Comparison of ENCODE assay signal across 8 cellular contexts in genomic region chr6:3230275-3231212, GRCh38. TPM values are rescaled to one million over a fixed set of nuclear protein-coding genes. Genes with fewer than 3 reads are reported as not detected.
DNase-seq lines count a peak whose midpoint lies in the region; ATAC-seq and TF ChIP-seq lines count a peak whose summit lies in the region.

No MANE protein-coding gene starts in this region.

- ATAC-seq in CD4-positive, CD25-positive, alpha-beta regulatory T cell (ENCODE audit: low read depth in 2 of 2) = no peak
- ATAC-seq in HG03135 (IDR thresholded peaks at IDR 0.05; ENCODE audit: unreplicated experiment) (no peak), GM21825 (IDR thresholded peaks at IDR 0.05; ENCODE audit: unreplicated experiment) (no peak)

- peaks cover 44% of the 10 kb centered on the region for H3K27me3 ChIP-seq in CD4-positive, CD25-positive, alpha-beta regulatory T cell (ENCODE audit: control insufficient read depth, insufficient read depth, low read length)
- peaks cover 51% of the 10 kb centered on the region for H3K27me3 ChIP-seq in smooth muscle cell (ENCODE audit: low read depth)

- peaks cover 10 to 58% (median 31%) of the 10 kb centered on the region in 4 donors for H3K4me1 Mint-ChIP-seq in CD4-positive, CD25-positive, alpha-beta regulatory T cell
- peaks cover 41% of the 10 kb centered on the region in 2 donors for H3K4me1 Mint-ChIP-seq in immature natural killer cell

- H3K4me3 Mint-ChIP-seq in CD4-positive, CD25-positive, alpha-beta regulatory T cell = peak overlapping the region; percentile 68 to 86 (median 77)
- peak overlapping the region; percentile 73 to 89 (median 84) for H3K4me3 Mint-ChIP-seq in immature natural killer cell

- no peaks in the 10 kb centered on the region for H3K79me2 ChIP-seq in smooth muscle cell (ENCODE audit: low read depth)

- peak overlapping the region; percentile 94 for H2AFZ ChIP-seq in smooth muscle cell (ENCODE audit: low read depth)

- 28% methylated on average over 19 of the region's 19 CpGs for WGBS in smooth muscle cell (ENCODE audit: low lambda C conversion rate)

- no peak for TF ChIP-seq CTCF in smooth muscle cell (IDR thresholded peaks at IDR 0.05; ENCODE audit: borderline replicate concordance, insufficient read depth, poor library complexity, severe bottlenecking)

- H3K4me3 ChIP-seq in CD4-positive, CD25-positive, alpha-beta regulatory T cell (ENCODE audit: low read depth, low read length) = no peak overlapping the region
- H3K4me3 ChIP-seq in smooth muscle cell = peak overlapping the region; percentile 80

- H3K9me3 ChIP-seq in CD4-positive, CD25-positive, alpha-beta regulatory T cell (ENCODE audit: control insufficient read depth in 2 of 2, low read length in 2 of 2) = no peaks in the 10 kb centered on the region
- H3K9me3 ChIP-seq in smooth muscle cell (replicated peaks; ENCODE audit: low read depth) = no peaks in the 10 kb centered on the region

- no peaks in the 10 kb centered on the region for H3K36me3 Mint-ChIP-seq in CD4-positive, CD25-positive, alpha-beta regulatory T cell
- peaks cover 0 to 5% (median under 1%) of the 10 kb centered on the region in 3 donors for H3K36me3 Mint-ChIP-seq in immature natural killer cell

- DNase-seq in CD4-positive, CD25-positive, alpha-beta regulatory T cell = no peak
- DNase-seq in NCI-H146 treated with DMSO at 0.1 percent for 48 hours (lab: John Stamatoyannopoulos, UW; ENCODE audit: unreplicated experiment) (peak; percentile 83), amygdala (lab: John Stamatoyannopoulos, UW) (peak in 33 of 56 donors; percentile 26 to 81 (median 59)), immature natural killer cell (no peak), smooth muscle cell (lab: John Stamatoyannopoulos, UW; ENCODE audit: unreplicated experiment) (no peak), MV-4-11 (lab: John Stamatoyannopoulos, UW) (no peak)

- peak overlapping the region; percentile 65 for H3K9ac ChIP-seq in smooth muscle cell (ENCODE audit: low read depth)

- peaks cover 88% of the 10 kb centered on the region for H3K27me3 Mint-ChIP-seq in CD4-positive, CD25-positive, alpha-beta regulatory T cell
- H3K27me3 Mint-ChIP-seq in immature natural killer cell (ENCODE audit: low read depth in 3 of 3) = peaks cover 37 to 69% (median 56%) of the 10 kb centered on the region in 3 donors

- H4K20me1 ChIP-seq in smooth muscle cell (ENCODE audit: low read depth) = peaks cover 5% of the 10 kb centered on the region

- peaks cover 54% of the 10 kb centered on the region for H3K4me1 ChIP-seq in CD4-positive, CD25-positive, alpha-beta regulatory T cell (ENCODE audit: control insufficient read depth, insufficient read depth, low read length, poor library complexity, severe bottlenecking)
- peaks cover 33% of the 10 kb centered on the region for H3K4me1 ChIP-seq in smooth muscle cell (ENCODE audit: low read depth)

- no peak overlapping the region for H3K27ac Mint-ChIP-seq in CD4-positive, CD25-positive, alpha-beta regulatory T cell
- no peak overlapping the region for H3K27ac Mint-ChIP-seq in immature natural killer cell

- H3K9me3 Mint-ChIP-seq in CD4-positive, CD25-positive, alpha-beta regulatory T cell = peaks cover 0 to 4% (median 0%) of the 10 kb centered on the region in 7 donors
- peaks cover 0 to 2% (median 0%) of the 10 kb centered on the region in 6 donors for H3K9me3 Mint-ChIP-seq in immature natural killer cell

- H3K4me2 ChIP-seq in smooth muscle cell = peak overlapping the region; percentile 95

- H3K36me3 ChIP-seq in CD4-positive, CD25-positive, alpha-beta regulatory T cell (ENCODE audit: control insufficient read depth, insufficient read depth, low read length) = no peaks in the 10 kb centered on the region
- H3K36me3 ChIP-seq in smooth muscle cell (ENCODE audit: low read depth) = no peaks in the 10 kb centered on the region

- no peak overlapping the region for H3K27ac ChIP-seq in CD4-positive, CD25-positive, alpha-beta regulatory T cell (ENCODE audit: insufficient read depth, low read length, poor library complexity, severe bottlenecking)
- H3K27ac ChIP-seq in smooth muscle cell (ENCODE audit: low read depth) = no peak overlapping the region

- H3F3A ChIP-seq in smooth muscle cell (ENCODE audit: low read depth) = peaks cover 13% of the 10 kb centered on the region

RNA-seq across cellular contexts. Expression of gene TUBB2B, which starts 3.1 kb away (rescaled TPM):
- total RNA-seq in CD4-positive, CD25-positive, alpha-beta regulatory T cell = 0.91 TPM
- under 1 TPM in 3 of 4 donors, not detected in 1; 0.09 to 0.10 (median 0.10) TPM for polyA plus RNA-seq in CD4-positive, CD25-positive, alpha-beta regulatory T cell
- polyA plus RNA-seq in immature natural killer cell (under 1 TPM in 1 of 3 donors, not detected in 2; 0.11 TPM), smooth muscle cell (22.7 and 52.2 TPM in 2 replicates)
- total RNA-seq in smooth muscle cell = 55.7 and 62.1 TPM in 2 replicates

RNA-seq across cellular contexts. Expression of gene PSMG4, which starts 28.2 kb away (rescaled TPM):
- 18.0 TPM for total RNA-seq in CD4-positive, CD25-positive, alpha-beta regulatory T cell
- 10 to 100 TPM; 45.2 to 56.8 (median 52.7) TPM for polyA plus RNA-seq in CD4-positive, CD25-positive, alpha-beta regulatory T cell
- polyA plus RNA-seq in immature natural killer cell (10 to 100 TPM; 28.6 to 45.7 (median 29.6) TPM), smooth muscle cell (10.9 and 11.5 TPM in 2 replicates)
- 12.5 TPM in 2 replicates for total RNA-seq in smooth muscle cell

Comparison
In these comparisons a context has a peak if more than half of its experiments do, and no peak if none do; other contexts are left out.
1. DNase-seq: peak in NCI-H146 treated with DMSO at 0.1 percent for 48 hours (single experiment) and amygdala (33 of 56); none in CD4-positive, CD25-positive, alpha-beta regulatory T cell (0 of 3), immature natural killer cell (0 of 3), smooth muscle cell (single experiment) and MV-4-11 (single experiment).
2. RNA of gene TUBB2B, which starts 3.1 kb away (polyA plus RNA-seq): 22.7 to 52.2 TPM in smooth muscle cell; 0.09 to 0.10 TPM in CD4-positive, CD25-positive, alpha-beta regulatory T cell and 0.11 TPM in immature natural killer cell; every median in the first group is over 10 times any median in the second.